8 cellular contexts compared by ENCODE assay signal in the genomic region with DNA sequence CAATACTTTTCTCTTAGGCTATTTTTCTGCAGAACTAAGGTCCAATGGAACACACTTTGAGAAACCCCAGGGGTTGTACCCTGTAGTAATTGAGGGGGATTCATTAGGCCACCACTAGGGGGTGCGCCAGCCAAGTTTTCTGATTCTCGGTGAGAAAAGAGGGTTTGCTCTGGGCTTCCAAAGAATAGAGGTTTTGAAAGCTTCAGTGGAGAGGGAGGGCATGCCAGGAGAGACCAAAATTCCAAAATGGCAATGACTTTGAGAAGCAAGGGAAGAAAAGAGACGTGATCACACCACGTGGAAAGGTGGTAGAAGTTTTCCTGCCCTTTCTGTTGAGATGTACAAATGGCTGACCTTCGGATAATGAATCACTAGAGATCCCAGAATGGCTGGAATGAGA.
DNase-seq lines count a peak whose midpoint lies in the region; ATAC-seq, FAIRE-seq and TF ChIP-seq lines count a peak whose summit lies in the region.

No MANE protein-coding gene starts in this region.

- peak; percentile 69 for FAIRE-seq in A204.1 (lab: Jason Lieb, UNC)
- FAIRE-seq in GM12891 (lab: Jason Lieb, UNC): peak; percentile 57
- peak; percentile 94 for FAIRE-seq in TTC549 (lab: Jason Lieb, UNC)

- DNase-seq in GM12891 (ENCODE audit: insufficient read length, low spot score) (peak; percentile 56), NCI-H1930 (lab: John Stamatoyannopoulos, UW) (peak; percentile 23 to 48), caudate nucleus (lab: John Stamatoyannopoulos, UW) (peak in 47 of 61 donors; percentile 2 to 68 (median 29)), left lung (peak in 1 of 2 donors; percentile 46)
- DNase-seq in stimulated activated CD8-positive, alpha-beta memory T cell treated with anti-CD3 and anti-CD28 coated beads, Interleukin-15, amount 100 ng/mL, for 24 hours (ENCODE audit: low read depth): peak; percentile 26

- no peak overlapping the region for H3K4me3 ChIP-seq in left lung

- peak; percentile 69 to 89 for TF ChIP-seq CTCF in left lung (IDR thresholded peaks at IDR 0.05)

- no peaks in the 10 kb centered on the region for H3K9me3 ChIP-seq in left lung

- ATAC-seq in HG02870 (IDR thresholded peaks at IDR 0.05; ENCODE audit: unreplicated experiment): peak; percentile 93
- peak; percentile 85 for ATAC-seq in left lung

- H3K36me3 ChIP-seq in left lung: no peaks in the 10 kb centered on the region

- TF ChIP-seq POLR2A in GM12891 (IDR thresholded peaks at IDR 0.05; ENCODE audit: low read depth, low read length): no peak

- no peaks in the 10 kb centered on the region for H3K4me1 ChIP-seq in left lung

- intact Hi-C loops in left lung (cut with DNase I): loop anchor here in 1 of 2 donors (10.0 kb wide), 1 partner anchor 750 kb away; no protein-coding TSS in a partner anchor

- H3K27ac ChIP-seq in caudate nucleus (ENCODE audit: low read depth, low read length) (no peak overlapping the region), left lung (no peak overlapping the region)

- H3K27me3 ChIP-seq in left lung: no peaks in the 10 kb centered on the region

TF ChIP-seq in GM12891, 5 proteins besides CTCF, POLR2A, EP300 and RAD21:
- TF ChIP-seq PAX5 (IDR thresholded peaks at IDR 0.05; ENCODE audit: insufficient read depth, low read length, severe bottlenecking) (no peak), POLR2AphosphoS5 (IDR thresholded peaks at IDR 0.05; ENCODE audit: low read depth, low read length) (no peak), POU2F2 (IDR thresholded peaks at IDR 0.05; ENCODE audit: low read depth, low read length) (no peak), SPI1 (IDR thresholded peaks at IDR 0.05; ENCODE audit: low read depth, low read length) (no peak), TAF1 (IDR thresholded peaks at IDR 0.05; ENCODE audit: low read depth, low read length) (no peak)
